22 cellular contexts compared by ENCODE assay signal in genomic region chr15:27842526-27842925, GRCh38.
"Had no signal": no experiment of that assay in that cellular context is flagged by ENCODE, and none has a peak within 500 bp of the region (broad histone marks: within the 10 kb centered on the region; RNA-seq: fewer than 3 reads in every experiment).

No MANE protein-coding gene starts in this region.

- H3K4me1 ChIP-seq: spleen, thyroid gland, uterus had no signal

- FAIRE-seq: endometrium, islet of Langerhans had no signal

- H3K36me3 Mint-ChIP-seq: activated naive CD4-positive, alpha-beta T cell treated with anti-CD3 and anti-CD28 coated beads, Interleukin-2, amount 10 ng/mL, durations not matched to agents 7 days and 5 days; mesothelial cell of epicardium; natural killer cell treated with Interleukin-12 subunit alpha and Interleukin-12 subunit beta and Interleukin-15 and Interleukin-18, amount 100 ng/mL, for 72 hours; stimulated activated naive B cell treated with anti-CD40 and anti-IgM and Interleukin-4, amounts not matched to agents 10 μg/mL and 1 μg/mL and 100 μg/mL, for 72 hours had no signal

- H3K9me3 ChIP-seq: thyroid gland, uterus had no signal

- ATAC-seq: activated CD4-positive, CD25-positive, alpha-beta regulatory T cell treated with anti-CD3 and anti-CD28 coated beads, Interleukin-2, amount 50 U/mL, for 24 hours; activated CD8-positive, alpha-beta T cell treated with anti-CD3 and anti-CD28 coated beads, Interleukin-2, amount 10 ng/mL, durations not matched to agents 7 days and 5 days; activated naive CD8-positive, alpha-beta T cell treated with anti-CD3 and anti-CD28 coated beads, Interleukin-2, amount 50 U/mL, for 24 hours; left lobe of liver; natural killer cell treated with Interleukin-12 subunit alpha and Interleukin-12 subunit beta and Interleukin-15 and Interleukin-18, amount 100 ng/mL, for 72 hours; stimulated activated naive B cell treated with anti-CD40 and anti-IgM and Interleukin-4, amounts not matched to agents 10 μg/mL and 1 μg/mL and 100 μg/mL, for 72 hours had no signal

- H3K27ac Mint-ChIP-seq: activated CD4-positive, alpha-beta T cell treated with anti-CD3 and anti-CD28 coated beads, Interleukin-2, amount 10 ng/mL, durations not matched to agents 7 days and 5 days; activated CD8-positive, alpha-beta T cell treated with anti-CD3 and anti-CD28 coated beads, Interleukin-2, amount 10 ng/mL, durations not matched to agents 7 days and 5 days; activated naive CD4-positive, alpha-beta T cell treated with anti-CD3 and anti-CD28 coated beads, Interleukin-2, amount 10 ng/mL, durations not matched to agents 7 days and 5 days; activated naive CD8-positive, alpha-beta T cell treated with anti-CD3 and anti-CD28 coated beads, Interleukin-2, amount 50 U/mL, for 24 hours; activated T-cell treated with anti-CD3 and anti-CD28 coated beads, Interleukin-2, amount 50 U/mL, for 24 hours; activated T-helper 2 cell treated with anti-CD3 and anti-CD28 coated beads, Interferon-gamma antibody, Interleukin-2, Interleukin-4, amounts not matched to agents 10 μg/mL and 5 μg/mL and 100 μg/mL, durations not matched to agents 14 hours and 24 hours and 36 hours; mesothelial cell of epicardium; natural killer cell treated with Interleukin-12 subunit alpha and Interleukin-12 subunit beta and Interleukin-15 and Interleukin-18, amount 100 ng/mL, for 72 hours; stimulated activated naive B cell treated with anti-CD40 and anti-IgM and Interleukin-4, amounts not matched to agents 10 μg/mL and 1 μg/mL and 100 μg/mL, for 72 hours had no signal

- H3K4me3 Mint-ChIP-seq: activated CD4-positive, alpha-beta T cell treated with anti-CD3 and anti-CD28 coated beads, Interleukin-2, amount 10 ng/mL, durations not matched to agents 7 days and 5 days; activated CD8-positive, alpha-beta T cell treated with anti-CD3 and anti-CD28 coated beads, Interleukin-2, amount 10 ng/mL, durations not matched to agents 7 days and 5 days; activated naive CD4-positive, alpha-beta T cell treated with anti-CD3 and anti-CD28 coated beads, Interleukin-2, amount 10 ng/mL, durations not matched to agents 7 days and 5 days; activated naive CD8-positive, alpha-beta T cell treated with anti-CD3 and anti-CD28 coated beads, Interleukin-2, amount 50 U/mL, for 24 hours; activated T-cell treated with anti-CD3 and anti-CD28 coated beads, Interleukin-2, amount 50 U/mL, for 24 hours; mesothelial cell of epicardium; natural killer cell treated with Interleukin-12 subunit alpha and Interleukin-12 subunit beta and Interleukin-15 and Interleukin-18, amount 100 ng/mL, for 72 hours; stimulated activated naive B cell treated with anti-CD40 and anti-IgM and Interleukin-4, amounts not matched to agents 10 μg/mL and 1 μg/mL and 100 μg/mL, for 72 hours had no signal

- H3K27me3 ChIP-seq: spleen, thyroid gland, uterus had no signal

- H3K27me3 Mint-ChIP-seq: activated CD4-positive, alpha-beta T cell treated with anti-CD3 and anti-CD28 coated beads, Interleukin-2, amount 10 ng/mL, durations not matched to agents 7 days and 5 days; activated naive CD4-positive, alpha-beta T cell treated with anti-CD3 and anti-CD28 coated beads, Interleukin-2, amount 10 ng/mL, durations not matched to agents 7 days and 5 days had no signal

- DNase-seq: activated CD4-positive, alpha-beta T cell treated with anti-CD3 and anti-CD28 coated beads, Interleukin-2, amount 10 ng/mL, durations not matched to agents 7 days and 5 days; activated CD8-positive, alpha-beta T cell treated with anti-CD3 and anti-CD28 coated beads, Interleukin-2, amount 10 ng/mL, durations not matched to agents 7 days and 5 days; activated naive CD4-positive, alpha-beta T cell treated with anti-CD3 and anti-CD28 coated beads, Interleukin-2, amount 10 ng/mL, durations not matched to agents 7 days and 5 days; activated naive CD8-positive, alpha-beta T cell treated with anti-CD3 and anti-CD28 coated beads, Interleukin-2, amount 50 U/mL, for 24 hours; activated T-cell treated with anti-CD3 and anti-CD28 coated beads, Interleukin-2, amount 50 U/mL, for 24 hours; anterior cingulate cortex; spleen; stimulated activated CD4-positive, alpha-beta T cell treated with anti-CD3 and anti-CD28 coated beads, Interleukin-4, amount 100 ng/mL, for 4 hours; stimulated activated naive B cell treated with anti-CD40 and anti-IgM and Interleukin-4, amounts not matched to agents 10 μg/mL and 1 μg/mL and 100 μg/mL, for 72 hours; T-helper 1 cell; T-helper 9 cell; thyroid gland; uterus had no signal

- H3K27ac ChIP-seq: coronary artery, spleen, thyroid gland, uterus had no signal

- H3K9me3 Mint-ChIP-seq: activated naive CD4-positive, alpha-beta T cell treated with anti-CD3 and anti-CD28 coated beads, Interleukin-2, amount 10 ng/mL, durations not matched to agents 7 days and 5 days; activated T-helper 2 cell treated with anti-CD3 and anti-CD28 coated beads, Interferon-gamma antibody, Interleukin-2, Interleukin-4, amounts not matched to agents 10 μg/mL and 5 μg/mL and 100 μg/mL, durations not matched to agents 14 hours and 24 hours and 36 hours; mesothelial cell of epicardium; natural killer cell treated with Interleukin-12 subunit alpha and Interleukin-12 subunit beta and Interleukin-15 and Interleukin-18, amount 100 ng/mL, for 72 hours had no signal

- H3K4me3 ChIP-seq: coronary artery, lung, spleen, thyroid gland, uterus had no signal

- H3K4me1 Mint-ChIP-seq: activated CD4-positive, alpha-beta T cell treated with anti-CD3 and anti-CD28 coated beads, Interleukin-2, amount 10 ng/mL, durations not matched to agents 7 days and 5 days; activated naive CD4-positive, alpha-beta T cell treated with anti-CD3 and anti-CD28 coated beads, Interleukin-2, amount 10 ng/mL, durations not matched to agents 7 days and 5 days; activated naive CD8-positive, alpha-beta T cell treated with anti-CD3 and anti-CD28 coated beads, Interleukin-2, amount 50 U/mL, for 24 hours; mesothelial cell of epicardium had no signal

- H3K36me3 ChIP-seq: spleen, thyroid gland, uterus had no signal
